ENCODE assay signal across 21 cellular contexts in the genomic region with DNA sequence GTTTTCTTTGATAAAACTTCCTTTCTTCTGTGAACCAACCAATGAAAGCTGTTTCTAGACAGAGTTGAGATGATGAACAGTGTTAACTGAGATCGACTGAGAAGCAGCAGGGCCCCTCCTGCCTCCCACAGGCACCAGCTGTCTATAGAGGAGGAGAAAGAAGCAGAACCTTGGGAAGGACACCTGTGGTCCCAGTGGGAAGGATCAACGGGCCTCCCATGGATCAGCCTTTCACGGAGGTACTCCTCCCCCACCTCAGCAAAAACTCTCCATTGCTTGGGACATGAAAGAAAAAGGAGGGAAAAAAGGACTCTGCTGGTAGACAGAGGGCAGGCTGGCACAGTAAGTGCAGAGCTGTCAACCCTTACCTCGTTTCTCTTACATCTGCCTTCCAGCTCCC. TPM values are rescaled to one million over a fixed set of nuclear protein-coding genes. Genes with fewer than 3 reads are reported as not detected.
"Had no signal": no experiment of that assay in that cellular context is flagged by ENCODE, and none has a peak within 500 bp of the region (broad histone marks: within the 10 kb centered on the region; RNA-seq: fewer than 3 reads in every experiment).

No MANE protein-coding gene starts in this region.

- H3K4me1 ChIP-seq: esophagus squamous epithelium, gastroesophageal sphincter, left ventricle myocardium inferior, psoas muscle, right lobe of liver, spleen, tibial artery had no signal

- DNase-seq: esophagus squamous epithelium; foreskin fibroblast; glutamatergic neuron; immature natural killer cell; kidney; left cardiac atrium; left ventricle myocardium inferior; mesendoderm; naive thymus-derived CD4-positive, alpha-beta T cell; nephron progenitor cell; psoas muscle; retina; right lobe of liver; spleen; stimulated activated CD4-positive, alpha-beta T cell treated with anti-CD3 and anti-CD28 coated beads, Interleukin-15, amount 100 ng/mL, for 24 hours; stimulated activated CD4-positive, alpha-beta T cell treated with anti-CD3 and anti-CD28 coated beads, Interleukin-1b, Interleukin-23, amount 100 ng/mL, for 48 hours; stimulated activated CD4-positive, alpha-beta T cell treated with anti-CD3 and anti-CD28 coated beads, Interleukin-4, amount 100 ng/mL, for 24 hours; tibial artery had no signal

- H3K4me3 ChIP-seq: esophagus squamous epithelium, gastroesophageal sphincter, left ventricle myocardium inferior, lung, psoas muscle, right lobe of liver, spleen, tibial artery had no signal

- H3K27ac ChIP-seq: esophagus squamous epithelium, gastroesophageal sphincter, left ventricle myocardium inferior, neutrophil, psoas muscle, right lobe of liver, spleen, tibial artery had no signal

- H3K36me3 ChIP-seq: esophagus squamous epithelium, gastroesophageal sphincter, left ventricle myocardium inferior, neutrophil, right lobe of liver, spleen, tibial artery had no signal

- H3K9me3 ChIP-seq: esophagus squamous epithelium, gastroesophageal sphincter, left ventricle myocardium inferior, neutrophil, psoas muscle, right lobe of liver, spleen, tibial artery had no signal

- H3K27me3 ChIP-seq: esophagus squamous epithelium, neutrophil, right lobe of liver had no signal

RNA-seq across cellular contexts. Expression of gene PLPPR5, which starts 40.5 kb away (rescaled TPM):
- polyA plus RNA-seq: immature natural killer cell; naive thymus-derived CD4-positive, alpha-beta T cell; spleen had no signal
